21 cellular contexts compared by ENCODE assay signal in genomic region chr12:12396727-12397126, GRCh38. TPM values are rescaled to one million over a fixed set of nuclear protein-coding genes. Genes with fewer than 3 reads are reported as not detected.
A peak's percentile ranks its signal among the peaks of the same experiment; 100 is the strongest.
DNase-seq lines count a peak whose midpoint lies in the region; ATAC-seq and TF ChIP-seq lines count a peak whose summit lies in the region.
"Had no signal": no experiment of that assay in that cellular context is flagged by ENCODE, and none has a peak within 500 bp of the region (broad histone marks: within the 10 kb centered on the region; RNA-seq: fewer than 3 reads in every experiment).

No MANE protein-coding gene starts in this region.

- POLR2A ChIA-PET in HEK293 (lab: Yijun Ruan, JAX) = no interaction called here

- 99% methylated on average over 4 of the region's 4 CpGs for WGBS in GM23248 (ENCODE audit: low coverage in 1 of 2, low lambda C conversion rate in 2 of 2, missing lambda C conversion rate in 2 of 2), 2 experiments

- no peak for ATAC-seq in HG02678 (IDR thresholded peaks at IDR 0.05; ENCODE audit: unreplicated experiment)
- ATAC-seq: SK-N-SH treated with all-trans-retinoic acid at 6 μM for 48 hours; stimulated activated memory B cell treated with anti-CD40 and anti-IgM and Interleukin-4, amounts not matched to agents 10 μg/mL and 1 μg/mL and 100 μg/mL, for 72 hours had no signal

- intact Hi-C loops in ascending aorta (cut with DNase I) = loop anchor here (5.0 kb wide), 1 partner anchor 166 kb away; the partner anchor contains the start of gene DUSP16

- CTCF ChIA-PET in HEK293 (lab: Yijun Ruan, JAX) = interaction anchor here (0.6 kb wide), 1 partner anchor 863 kb away, joined by 5 read pairs; no protein-coding TSS in a partner anchor

- H3F3A ChIP-seq in GM23248 (ENCODE audit: insufficient read depth) = peaks cover 29% of the 10 kb centered on the region

- H3K4me3 ChIP-seq in HEK293 (ENCODE audit: low read depth, low read length) (no peak overlapping the region), ascending aorta (no peak overlapping the region), GM23248 (no peak overlapping the region)
- H3K4me3 ChIP-seq: BLaER1, tibial artery had no signal

- H3K9ac ChIP-seq in GM23248 = no peak overlapping the region
- H3K9ac ChIP-seq: BLaER1 had no signal

- no peaks in the 10 kb centered on the region for H3K36me3 ChIP-seq in HEK293 (ENCODE audit: control insufficient read depth in 2 of 2, insufficient read depth in 1 of 2, low read length in 2 of 2)
- H3K36me3 ChIP-seq in ascending aorta = no peaks in the 10 kb centered on the region
- no peaks in the 10 kb centered on the region for H3K36me3 ChIP-seq in GM23248 (ENCODE audit: low read depth)
- H3K36me3 ChIP-seq: BLaER1, tibial artery had no signal

- peaks cover 27% of the 10 kb centered on the region for H3K79me2 ChIP-seq in GM23248 (ENCODE audit: insufficient read depth)

- TF ChIP-seq CTCF in HEK293 (tag by site-specific recombination; IDR thresholded peaks at IDR 0.05) = no peak
- TF ChIP-seq CTCF in ascending aorta (IDR thresholded peaks at IDR 0.05) = no peak

- H3K4me2 ChIP-seq in GM23248 (ENCODE audit: unreplicated experiment) = no peak overlapping the region
- H3K4me2 ChIP-seq: BLaER1 had no signal

- H3K27ac ChIP-seq in HEK293 (ENCODE audit: extremely low read depth, low read depth, low read length) (no peak overlapping the region), ascending aorta (peak overlapping the region; percentile 67 to 81), substantia nigra (ENCODE audit: low read depth, low read length, poor library complexity, severe bottlenecking) (peak overlapping the region; percentile 4), GM23248 (no peak overlapping the region)
- H3K27ac ChIP-seq: BLaER1, RWPE1 had no signal

- H3K4me1 ChIP-seq in HEK293 (ENCODE audit: control insufficient read depth, insufficient read depth, low read length) = peaks cover 15% of the 10 kb centered on the region
- H3K4me1 ChIP-seq in ascending aorta = peaks cover 6 to 20% of the 10 kb centered on the region in 2 donors
- peaks cover 19% of the 10 kb centered on the region for H3K4me1 ChIP-seq in GM23248 (ENCODE audit: insufficient read depth)
- H3K4me1 ChIP-seq: BLaER1 had no signal

- no peaks in the 10 kb centered on the region for H4K20me1 ChIP-seq in GM23248 (ENCODE audit: insufficient read depth)
- H4K20me1 ChIP-seq: BLaER1 had no signal

- no peaks in the 10 kb centered on the region for H3K9me2 ChIP-seq in GM23248 (ENCODE audit: insufficient read depth)

- H3K27me3 ChIP-seq in ascending aorta (no peaks in the 10 kb centered on the region), GM23248 (replicated peaks; ENCODE audit: insufficient read depth) (no peaks in the 10 kb centered on the region)
- H3K27me3 ChIP-seq: BLaER1, tibial artery had no signal

- DNase-seq in NCI-H2081 (lab: John Stamatoyannopoulos, UW) (peak; percentile 49 to 70), NCI-H2081 treated with DMSO at 0.1 percent for 48 hours (lab: John Stamatoyannopoulos, UW) (no peak), ascending aorta (ENCODE audit: low spot score in 2 of 2) (no peak), substantia nigra (lab: John Stamatoyannopoulos, UW) (no peak), GM23248 (no peak), HuH-7.5 (ENCODE audit: low spot score) (no peak)
- DNase-seq: activated CD4-positive, alpha-beta T cell treated with anti-CD3 and anti-CD28 coated beads, Interleukin-2, amount 50 U/mL, for 4 hours; activated naive CD4-positive, alpha-beta T cell treated with anti-CD3 and anti-CD28 coated beads, Interleukin-2, amount 50 U/mL, for 16 hours; cerebellar nuclear complex; foreskin fibroblast; hippocampal formation; KG1; NCI-H510A; stimulated activated CD4-positive, alpha-beta T cell treated with anti-CD3 and anti-CD28 coated beads, Interleukin-2, amount 100 ng/mL, for 24 hours; tibial artery had no signal

- in situ Hi-C loops in GM23248 (cut with MboI) = no loop called here

- H3K9me3 ChIP-seq in HEK293 (ENCODE audit: control insufficient read depth, insufficient read depth, low read depth, low read length) (no peaks in the 10 kb centered on the region), ascending aorta (no peaks in the 10 kb centered on the region), GM23248 (ENCODE audit: low read depth) (no peaks in the 10 kb centered on the region)
- H3K9me3 ChIP-seq: BLaER1, tibial artery had no signal

- H2AFZ ChIP-seq in GM23248 = no peak overlapping the region

TF ChIP-seq in HEK293, 187 proteins besides CTCF, POLR2A, EP300 and RAD21:
- TF ChIP-seq ZNF830 (tag by site-specific recombination; IDR thresholded peaks at IDR 0.05; ENCODE audit: low read depth) (no peak), KLF10 (tag by site-specific recombination; IDR thresholded peaks at IDR 0.05) (peak; percentile 31; the same call in 1 of the 2 replicates), EGR2 (tag by site-specific recombination; IDR thresholded peaks at IDR 0.05; ENCODE audit: low read depth) (no peak), ZNF664 (tag by site-specific recombination; IDR thresholded peaks at IDR 0.05) (0 out of 2 replicates have a peak, but pooled peaks have one; percentile 18), SP7 (tag by site-specific recombination; IDR thresholded peaks at IDR 0.05) (peak; percentile 81), ZNF660 (tag by site-specific recombination; IDR thresholded peaks at IDR 0.05) (0 out of 2 replicates have a peak, but pooled peaks have one; percentile 16)

RNA-seq across cellular contexts. Expression of gene BORCS5, which starts 39.8 kb away (rescaled TPM):
- total RNA-seq in ascending aorta = 3.0 TPM
- 4.6 and 7.7 TPM in 2 replicates for total RNA-seq in GM23248 (2014; rRNA removed; shearing (Covaris generic))
- polyA plus RNA-seq in GM23248 (2016; fragmentation: Nextera tagmentation; extraction: Ambion mirVana) = 14.1 and 17.2 TPM in 2 replicates

RNA-seq across cellular contexts. Expression of gene MANSC1, which starts 46.7 kb away (rescaled TPM):
- total RNA-seq in ascending aorta = 72.1 TPM
- total RNA-seq in GM23248 (2014; rRNA removed; shearing (Covaris generic)) = 2.5 and 12.2 TPM in 2 replicates
- polyA plus RNA-seq in GM23248 (2016; fragmentation: Nextera tagmentation; extraction: Ambion mirVana) = 8.2 and 8.5 TPM in 2 replicates

Comparison
In these comparisons a context has a peak if more than half of its experiments do, and no peak if none do; other contexts are left out.
1. DNase-seq: peak in NCI-H2081 (2 of 2); none in NCI-H2081 treated with DMSO at 0.1 percent for 48 hours (single experiment), ascending aorta (0 of 2), substantia nigra (0 of 49), GM23248 (single experiment) and HuH-7.5 (single experiment).
2. H3K27ac ChIP-seq: peak in ascending aorta (2 of 2) and substantia nigra (single experiment); none in HEK293 (single experiment) and GM23248 (single experiment).